ENCODE assay signal across 8 cellular contexts in genomic region chr2:151410485-151410833, GRCh38. TPM values are rescaled to one million over a fixed set of nuclear protein-coding genes. Genes with fewer than 3 reads are reported as not detected.
DNase-seq lines count a peak whose midpoint lies in the region; ATAC-seq and TF ChIP-seq lines count a peak whose summit lies in the region.

No MANE protein-coding gene starts in this region.

- H3K27me3 ChIP-seq in cardiac muscle cell (no peaks in the 10 kb centered on the region), ovary (no peaks in the 10 kb centered on the region), aorta (ENCODE audit: control insufficient read depth in 1 of 2, insufficient read depth in 2 of 2, low read length in 1 of 2) (no peaks in the 10 kb centered on the region)

- no peaks in the 10 kb centered on the region for H3K9me3 ChIP-seq in cardiac muscle cell (ENCODE audit: low read depth)
- H3K9me3 ChIP-seq in ovary: no peaks in the 10 kb centered on the region
- H3K9me3 ChIP-seq in aorta (ENCODE audit: control insufficient read depth, low read length): no peaks in the 10 kb centered on the region

- peaks cover 28% of the 10 kb centered on the region for H3K4me1 Mint-ChIP-seq in activated T-cell treated with anti-CD3 and anti-CD28 coated beads, Interleukin-2, amount 50 U/mL, for 72 hours (ENCODE audit: low read depth)

- H3K4me1 ChIP-seq in cardiac muscle cell (ENCODE audit: low read depth): peaks cover 7% of the 10 kb centered on the region
- peaks cover 1% of the 10 kb centered on the region for H3K4me1 ChIP-seq in ovary (ENCODE audit: insufficient read depth)
- H3K4me1 ChIP-seq in aorta (ENCODE audit: control insufficient read depth in 1 of 2, insufficient read depth in 2 of 2, low read length in 2 of 2): no peaks in the 10 kb centered on the region

- 0 to 1% (median 0%) methylated on average over 21 of the region's 21 CpGs for WGBS in ovary, 3 donors
- 0% methylated on average over 21 of the region's 21 CpGs for WGBS in aorta, 2 donors

- peak overlapping the region; percentile 92 for H3K27ac Mint-ChIP-seq in activated T-cell treated with anti-CD3 and anti-CD28 coated beads, Interleukin-2, amount 50 U/mL, for 72 hours

- TF ChIP-seq EP300 in ovary (IDR thresholded peaks at IDR 0.05): no peak

- peaks cover 23% of the 10 kb centered on the region for H3K36me3 ChIP-seq in cardiac muscle cell
- no peaks in the 10 kb centered on the region for H3K36me3 ChIP-seq in ovary
- H3K36me3 ChIP-seq in aorta (ENCODE audit: control insufficient read depth in 1 of 2, insufficient read depth in 2 of 2, low read length in 1 of 2): no peaks in the 10 kb centered on the region

- TF ChIP-seq CTCF in cardiac muscle cell (IDR thresholded peaks at IDR 0.05; ENCODE audit: low read depth, low read length) (no peak), fibroblast of mammary gland (conservative IDR thresholded peaks at IDR 0.05; ENCODE audit: control insufficient read depth, insufficient read depth, low read depth, low read length) (no peak), ovary (IDR thresholded peaks at IDR 0.05) (no peak)

- intact Hi-C loops in cardiac septum (cut with DNase I) (loop anchor here (2.0 kb wide), 1 partner anchor 122 kb away; the partner anchor contains the start of gene NMI), ovary (cut with DNase I) (loop anchor here in 2 of 4 donors (10.0 kb wide), 3 partner anchors 126 to 1826 kb away; partner anchors contain the start of genes MMADHC (in 1 of the 2), NMI (in 1 of the 2) and RBM43 (in 1 of the 2)), aorta (cut with DNase I) (loop anchor here in 1 of 2 donors (10.0 kb wide), 2 partner anchors 54 to 126 kb away; partner anchors contain the start of gene NMI)

- no peaks in the 10 kb centered on the region for H3K9me3 Mint-ChIP-seq in activated T-cell treated with anti-CD3 and anti-CD28 coated beads, Interleukin-2, amount 50 U/mL, for 72 hours

- H3K27me3 Mint-ChIP-seq in activated T-cell treated with anti-CD3 and anti-CD28 coated beads, Interleukin-2, amount 50 U/mL, for 72 hours (ENCODE audit: low read depth): no peaks in the 10 kb centered on the region

- H3K4me3 ChIP-seq in cardiac muscle cell (peak overlapping the region; percentile 81), fibroblast of mammary gland (ENCODE audit: control insufficient read depth, low read depth, low read length) (peak overlapping the region; percentile 95), ovary (peak overlapping the region; percentile 99), aorta (ENCODE audit: low read length in 2 of 2) (peak overlapping the region; percentile 81 to 93)

- H3K4me3 Mint-ChIP-seq in activated T-cell treated with anti-CD3 and anti-CD28 coated beads, Interleukin-2, amount 50 U/mL, for 72 hours: peak overlapping the region; percentile 89 to 96

- DNase-seq in cardiac muscle cell (ENCODE audit: low read depth in 1 of 2, low spot score in 1 of 2): peak; percentile 16 to 61
- DNase-seq in cardiac septum (ENCODE audit: low spot score): no peak
- DNase-seq in NCI-H69 (lab: John Stamatoyannopoulos, UW): peak; percentile 72
- peak; percentile 42 to 46 for DNase-seq in activated T-cell treated with anti-CD3 and anti-CD28 coated beads, Interleukin-2, amount 50 U/mL, for 72 hours
- peak; percentile 8 for DNase-seq in fibroblast of mammary gland (ENCODE audit: low read depth)
- DNase-seq in ovary: peak in 1 of 5 donors; percentile 42
- DNase-seq in aorta: peak in 1 of 2 donors; percentile 49

- H3K27ac ChIP-seq in cardiac muscle cell (peak overlapping the region; percentile 95), ovary (peak overlapping the region; percentile 95), aorta (ENCODE audit: low read depth in 1 of 2, low read length in 2 of 2) (peak overlapping the region in 1 of 2 donors; percentile 70)

- H3K36me3 Mint-ChIP-seq in activated T-cell treated with anti-CD3 and anti-CD28 coated beads, Interleukin-2, amount 50 U/mL, for 72 hours (ENCODE audit: insufficient read depth in 2 of 2): peaks cover 6 to 21% of the 10 kb centered on the region in 2 donors

- no peak for TF ChIP-seq POLR2A in ovary (IDR thresholded peaks at IDR 0.05)

- peak; percentile 37 for ATAC-seq in HG03025 (IDR thresholded peaks at IDR 0.05; ENCODE audit: low FRiP score, unreplicated experiment)
- peak; percentile 37 to 58 for ATAC-seq in activated T-cell treated with anti-CD3 and anti-CD28 coated beads, Interleukin-2, amount 50 U/mL, for 72 hours (replicated peaks in 1 of 2)
- peak; percentile 5 for ATAC-seq in aorta (ENCODE audit: low FRiP score)

RNA-seq across cellular contexts. Expression of gene RIF1, which starts 0.8 kb away (rescaled TPM):
- total RNA-seq in cardiac muscle cell (17.0 and 24.9 TPM in 2 replicates), cardiac septum (16.1 TPM), ovary (10 to 100 TPM; 35.5 to 56.1 (median 49.5) TPM), aorta (10 to 100 TPM; 37.2 to 49.1 TPM)
- polyA plus RNA-seq in cardiac muscle cell (13.7 and 21.3 TPM in 2 replicates), ovary (10 to 100 TPM in 1 of 2 donors, 1 to 10 TPM in 1; 7.3 to 10.5 TPM), aorta (1 to 10 TPM; 2.3 to 6.7 TPM)
- total RNA-seq in activated T-cell treated with anti-CD3 and anti-CD28 coated beads, Interleukin-2, amount 50 U/mL, for 72 hours: 10 to 100 TPM; 50.4 to 58.3 TPM

RNA-seq across cellular contexts. Expression of gene TNFAIP6, which starts 53.1 kb away (rescaled TPM):
- not detected in 2 replicates for total RNA-seq in cardiac muscle cell
- not detected in 2 replicates for polyA plus RNA-seq in cardiac muscle cell
- 4.9 TPM for total RNA-seq in cardiac septum
- not detected for total RNA-seq in activated T-cell treated with anti-CD3 and anti-CD28 coated beads, Interleukin-2, amount 50 U/mL, for 72 hours
- 1 to 10 TPM in 1 of 7 donors, under 1 TPM in 3, not detected in 3; 0.20 to 1.0 (median 0.28) TPM for total RNA-seq in ovary
- under 1 TPM; 0.23 to 0.88 TPM for polyA plus RNA-seq in ovary
- 1 to 10 TPM; 3.6 to 5.2 TPM for total RNA-seq in aorta
- polyA plus RNA-seq in aorta: 1 to 10 TPM in 1 of 2 donors, under 1 TPM in 1; 0.75 to 2.9 TPM
